In the genomic region with DNA sequence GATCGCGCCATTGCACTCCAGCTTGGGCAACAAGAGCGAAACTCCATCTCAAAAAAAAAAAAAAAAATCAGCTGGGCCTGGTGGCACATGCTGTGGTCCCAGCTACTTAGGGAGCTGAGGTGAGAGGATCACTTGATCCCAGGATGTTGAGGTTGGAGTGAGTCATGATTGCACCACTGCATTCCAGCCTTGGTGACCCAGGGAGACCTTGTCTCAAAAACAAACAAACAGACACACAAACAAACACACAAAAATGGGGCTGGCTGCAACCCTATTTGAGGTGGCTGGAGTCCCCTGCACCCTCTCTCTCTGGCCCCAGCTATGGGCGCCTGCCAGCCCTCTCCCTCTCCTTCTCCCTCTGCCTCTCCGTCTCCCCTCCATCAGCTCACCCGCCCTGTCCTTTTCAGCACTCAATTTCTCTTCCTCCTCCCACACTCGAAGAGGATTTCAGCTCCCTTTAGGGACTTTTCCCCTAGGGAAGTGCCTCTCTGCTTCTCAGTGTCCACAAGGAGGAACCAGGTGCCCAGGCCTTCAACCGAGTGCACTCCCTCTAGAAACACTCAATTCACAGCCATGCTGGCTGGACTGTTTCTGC, we compare ENCODE assay signal across 1 cellular context.
TF ChIP-seq lines count a peak whose summit lies in the region.

No MANE protein-coding gene starts in this region.

TF ChIP-seq in HepG2, 621 proteins besides CTCF, POLR2A, EP300 and RAD21 (continued from another document and continues in another):
- TF ChIP-seq, protein P1, sequence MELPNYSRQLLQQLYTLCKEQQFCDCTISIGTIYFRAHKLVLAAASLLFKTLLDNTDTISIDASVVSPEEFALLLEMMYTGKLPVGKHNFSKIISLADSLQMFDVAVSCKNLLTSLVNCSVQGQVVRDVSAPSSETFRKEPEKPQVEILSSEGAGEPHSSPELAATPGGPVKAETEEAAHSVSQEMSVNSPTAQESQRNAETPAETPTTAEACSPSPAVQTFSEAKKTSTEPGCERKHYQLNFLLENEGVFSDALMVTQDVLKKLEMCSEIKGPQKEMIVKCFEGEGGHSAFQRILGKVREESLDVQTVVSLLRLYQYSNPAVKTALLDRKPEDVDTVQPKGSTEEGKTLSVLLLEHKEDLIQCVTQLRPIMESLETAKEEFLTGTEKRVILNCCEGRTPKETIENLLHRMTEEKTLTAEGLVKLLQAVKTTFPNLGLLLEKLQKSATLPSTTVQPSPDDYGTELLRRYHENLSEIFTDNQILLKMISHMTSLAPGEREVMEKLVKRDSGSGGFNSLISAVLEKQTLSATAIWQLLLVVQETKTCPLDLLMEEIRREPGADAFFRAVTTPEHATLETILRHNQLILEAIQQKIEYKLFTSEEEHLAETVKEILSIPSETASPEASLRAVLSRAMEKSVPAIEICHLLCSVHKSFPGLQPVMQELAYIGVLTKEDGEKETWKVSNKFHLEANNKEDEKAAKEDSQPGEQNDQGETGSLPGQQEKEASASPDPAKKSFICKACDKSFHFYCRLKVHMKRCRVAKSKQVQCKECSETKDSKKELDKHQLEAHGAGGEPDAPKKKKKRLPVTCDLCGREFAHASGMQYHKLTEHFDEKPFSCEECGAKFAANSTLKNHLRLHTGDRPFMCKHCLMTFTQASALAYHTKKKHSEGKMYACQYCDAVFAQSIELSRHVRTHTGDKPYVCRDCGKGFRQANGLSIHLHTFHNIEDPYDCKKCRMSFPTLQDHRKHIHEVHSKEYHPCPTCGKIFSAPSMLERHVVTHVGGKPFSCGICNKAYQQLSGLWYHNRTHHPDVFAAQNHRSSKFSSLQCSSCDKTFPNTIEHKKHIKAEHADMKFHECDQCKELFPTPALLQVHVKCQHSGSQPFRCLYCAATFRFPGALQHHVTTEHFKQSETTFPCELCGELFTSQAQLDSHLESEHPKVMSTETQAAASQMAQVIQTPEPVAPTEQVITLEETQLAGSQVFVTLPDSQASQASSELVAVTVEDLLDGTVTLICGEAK (IDR thresholded peaks at IDR 0.05), result no peak
- TF ChIP-seq, protein P1 (CRISPR knock-in tag; IDR thresholded peaks at IDR 0.05), result no peak
- no peak for TF ChIP-seq NFIB (CRISPR knock-in tag; IDR thresholded peaks at IDR 0.05; ENCODE audit: borderline replicate concordance)
- TF ChIP-seq, protein P2, sequence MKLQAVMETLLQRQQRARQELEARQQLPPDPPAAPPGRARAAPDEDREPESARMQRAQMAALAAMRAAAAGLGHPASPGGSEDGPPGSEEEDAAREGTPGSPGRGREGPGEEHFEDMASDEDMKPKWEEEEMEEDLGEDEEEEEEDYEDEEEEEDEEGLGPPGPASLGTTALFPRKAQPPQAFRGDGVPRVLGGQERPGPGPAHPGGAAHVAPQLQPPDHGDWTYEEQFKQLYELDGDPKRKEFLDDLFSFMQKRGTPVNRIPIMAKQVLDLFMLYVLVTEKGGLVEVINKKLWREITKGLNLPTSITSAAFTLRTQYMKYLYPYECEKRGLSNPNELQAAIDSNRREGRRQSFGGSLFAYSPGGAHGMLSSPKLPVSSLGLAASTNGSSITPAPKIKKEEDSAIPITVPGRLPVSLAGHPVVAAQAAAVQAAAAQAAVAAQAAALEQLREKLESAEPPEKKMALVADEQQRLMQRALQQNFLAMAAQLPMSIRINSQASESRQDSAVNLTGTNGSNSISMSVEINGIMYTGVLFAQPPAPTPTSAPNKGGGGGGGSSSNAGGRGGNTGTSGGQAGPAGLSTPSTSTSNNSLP (IDR thresholded peaks at IDR 0.05; ENCODE audit: low read depth, low read length), result 0 out of 2 replicates have a peak, but pooled peaks have one; percentile 20
- no peak for TF ChIP-seq NFE2L2 (IDR thresholded peaks at IDR 0.05; ENCODE audit: low read length)
- no peak for TF ChIP-seq DNMT3B (CRISPR knock-in tag; conservative IDR thresholded peaks at IDR 0.05)
- TF ChIP-seq ZNF775 (CRISPR knock-in tag; IDR thresholded peaks at IDR 0.05; ENCODE audit: borderline replicate concordance), result no peak
- TF ChIP-seq NR2F2 (IDR thresholded peaks at IDR 0.05; ENCODE audit: borderline replicate concordance, low read depth), result peak; percentile 65; the same call in 1 of the 2 replicates
- TF ChIP-seq ZSCAN22 (CRISPR knock-in tag; IDR thresholded peaks at IDR 0.05), result no peak
- TF ChIP-seq, protein P3, sequence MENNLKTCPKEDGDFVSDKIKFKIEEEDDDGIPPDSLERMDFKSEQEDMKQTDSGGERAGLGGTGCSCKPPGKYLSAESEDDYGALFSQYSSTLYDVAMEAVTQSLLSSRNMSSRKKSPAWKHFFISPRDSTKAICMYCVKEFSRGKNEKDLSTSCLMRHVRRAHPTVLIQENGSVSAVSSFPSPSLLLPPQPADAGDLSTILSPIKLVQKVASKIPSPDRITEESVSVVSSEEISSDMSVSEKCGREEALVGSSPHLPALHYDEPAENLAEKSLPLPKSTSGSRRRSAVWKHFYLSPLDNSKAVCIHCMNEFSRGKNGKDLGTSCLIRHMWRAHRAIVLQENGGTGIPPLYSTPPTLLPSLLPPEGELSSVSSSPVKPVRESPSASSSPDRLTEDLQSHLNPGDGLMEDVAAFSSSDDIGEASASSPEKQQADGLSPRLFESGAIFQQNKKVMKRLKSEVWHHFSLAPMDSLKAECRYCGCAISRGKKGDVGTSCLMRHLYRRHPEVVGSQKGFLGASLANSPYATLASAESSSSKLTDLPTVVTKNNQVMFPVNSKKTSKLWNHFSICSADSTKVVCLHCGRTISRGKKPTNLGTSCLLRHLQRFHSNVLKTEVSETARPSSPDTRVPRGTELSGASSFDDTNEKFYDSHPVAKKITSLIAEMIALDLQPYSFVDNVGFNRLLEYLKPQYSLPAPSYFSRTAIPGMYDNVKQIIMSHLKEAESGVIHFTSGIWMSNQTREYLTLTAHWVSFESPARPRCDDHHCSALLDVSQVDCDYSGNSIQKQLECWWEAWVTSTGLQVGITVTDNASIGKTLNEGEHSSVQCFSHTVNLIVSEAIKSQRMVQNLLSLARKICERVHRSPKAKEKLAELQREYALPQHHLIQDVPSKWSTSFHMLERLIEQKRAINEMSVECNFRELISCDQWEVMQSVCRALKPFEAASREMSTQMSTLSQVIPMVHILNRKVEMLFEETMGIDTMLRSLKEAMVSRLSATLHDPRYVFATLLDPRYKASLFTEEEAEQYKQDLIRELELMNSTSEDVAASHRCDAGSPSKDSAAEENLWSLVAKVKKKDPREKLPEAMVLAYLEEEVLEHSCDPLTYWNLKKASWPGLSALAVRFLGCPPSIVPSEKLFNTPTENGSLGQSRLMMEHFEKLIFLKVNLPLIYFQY (CRISPR knock-in tag; IDR thresholded peaks at IDR 0.05; ENCODE audit: borderline replicate concordance), result no peak; the same call in 1 of the 2 replicates
- no peak for TF ChIP-seq TAF15 (IDR thresholded peaks at IDR 0.05; ENCODE audit: low read depth, low read length, poor library complexity, severe bottlenecking)
- TF ChIP-seq JUNB (CRISPR knock-in tag; IDR thresholded peaks at IDR 0.05; ENCODE audit: borderline replicate concordance), result no peak
- TF ChIP-seq, protein P4, sequence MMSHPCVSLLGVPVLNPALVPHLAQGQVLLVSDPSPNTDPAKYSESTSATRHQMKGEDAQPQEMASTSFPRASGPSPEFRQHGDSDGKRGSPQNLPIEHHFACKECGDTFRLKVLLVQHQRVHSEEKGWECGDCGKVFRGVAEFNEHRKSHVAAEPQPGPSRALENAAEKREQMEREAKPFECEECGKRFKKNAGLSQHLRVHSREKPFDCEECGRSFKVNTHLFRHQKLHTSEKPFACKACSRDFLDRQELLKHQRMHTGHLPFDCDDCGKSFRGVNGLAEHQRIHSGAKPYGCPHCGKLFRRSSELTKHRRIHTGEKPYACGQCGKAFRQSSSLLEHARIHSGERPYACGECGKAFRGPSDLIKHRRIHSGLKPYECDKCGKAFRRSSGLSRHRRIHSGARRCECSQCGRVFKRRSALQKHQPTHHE (CRISPR knock-in tag; IDR thresholded peaks at IDR 0.05; ENCODE audit: borderline replicate concordance), result no peak
- TF ChIP-seq, protein P5, sequence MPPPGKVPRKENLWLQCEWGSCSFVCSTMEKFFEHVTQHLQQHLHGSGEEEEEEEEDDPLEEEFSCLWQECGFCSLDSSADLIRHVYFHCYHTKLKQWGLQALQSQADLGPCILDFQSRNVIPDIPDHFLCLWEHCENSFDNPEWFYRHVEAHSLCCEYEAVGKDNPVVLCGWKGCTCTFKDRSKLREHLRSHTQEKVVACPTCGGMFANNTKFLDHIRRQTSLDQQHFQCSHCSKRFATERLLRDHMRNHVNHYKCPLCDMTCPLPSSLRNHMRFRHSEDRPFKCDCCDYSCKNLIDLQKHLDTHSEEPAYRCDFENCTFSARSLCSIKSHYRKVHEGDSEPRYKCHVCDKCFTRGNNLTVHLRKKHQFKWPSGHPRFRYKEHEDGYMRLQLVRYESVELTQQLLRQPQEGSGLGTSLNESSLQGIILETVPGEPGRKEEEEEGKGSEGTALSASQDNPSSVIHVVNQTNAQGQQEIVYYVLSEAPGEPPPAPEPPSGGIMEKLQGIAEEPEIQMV (CRISPR knock-in tag; IDR thresholded peaks at IDR 0.05; ENCODE audit: low read depth), result no peak
- no peak for TF ChIP-seq ATM (IDR thresholded peaks at IDR 0.05; ENCODE audit: borderline replicate concordance)
- TF ChIP-seq, protein P6, sequence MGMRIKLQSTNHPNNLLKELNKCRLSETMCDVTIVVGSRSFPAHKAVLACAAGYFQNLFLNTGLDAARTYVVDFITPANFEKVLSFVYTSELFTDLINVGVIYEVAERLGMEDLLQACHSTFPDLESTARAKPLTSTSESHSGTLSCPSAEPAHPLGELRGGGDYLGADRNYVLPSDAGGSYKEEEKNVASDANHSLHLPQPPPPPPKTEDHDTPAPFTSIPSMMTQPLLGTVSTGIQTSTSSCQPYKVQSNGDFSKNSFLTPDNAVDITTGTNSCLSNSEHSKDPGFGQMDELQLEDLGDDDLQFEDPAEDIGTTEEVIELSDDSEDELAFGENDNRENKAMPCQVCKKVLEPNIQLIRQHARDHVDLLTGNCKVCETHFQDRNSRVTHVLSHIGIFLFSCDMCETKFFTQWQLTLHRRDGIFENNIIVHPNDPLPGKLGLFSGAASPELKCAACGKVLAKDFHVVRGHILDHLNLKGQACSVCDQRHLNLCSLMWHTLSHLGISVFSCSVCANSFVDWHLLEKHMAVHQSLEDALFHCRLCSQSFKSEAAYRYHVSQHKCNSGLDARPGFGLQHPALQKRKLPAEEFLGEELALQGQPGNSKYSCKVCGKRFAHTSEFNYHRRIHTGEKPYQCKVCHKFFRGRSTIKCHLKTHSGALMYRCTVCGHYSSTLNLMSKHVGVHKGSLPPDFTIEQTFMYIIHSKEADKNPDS (CRISPR knock-in tag; IDR thresholded peaks at IDR 0.05), result no peak
- TF ChIP-seq, protein P7, sequence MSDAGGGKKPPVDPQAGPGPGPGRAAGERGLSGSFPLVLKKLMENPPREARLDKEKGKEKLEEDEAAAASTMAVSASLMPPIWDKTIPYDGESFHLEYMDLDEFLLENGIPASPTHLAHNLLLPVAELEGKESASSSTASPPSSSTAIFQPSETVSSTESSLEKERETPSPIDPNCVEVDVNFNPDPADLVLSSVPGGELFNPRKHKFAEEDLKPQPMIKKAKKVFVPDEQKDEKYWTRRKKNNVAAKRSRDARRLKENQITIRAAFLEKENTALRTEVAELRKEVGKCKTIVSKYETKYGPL (CRISPR knock-in tag; IDR thresholded peaks at IDR 0.05), result no peak
- TF ChIP-seq, protein P8, sequence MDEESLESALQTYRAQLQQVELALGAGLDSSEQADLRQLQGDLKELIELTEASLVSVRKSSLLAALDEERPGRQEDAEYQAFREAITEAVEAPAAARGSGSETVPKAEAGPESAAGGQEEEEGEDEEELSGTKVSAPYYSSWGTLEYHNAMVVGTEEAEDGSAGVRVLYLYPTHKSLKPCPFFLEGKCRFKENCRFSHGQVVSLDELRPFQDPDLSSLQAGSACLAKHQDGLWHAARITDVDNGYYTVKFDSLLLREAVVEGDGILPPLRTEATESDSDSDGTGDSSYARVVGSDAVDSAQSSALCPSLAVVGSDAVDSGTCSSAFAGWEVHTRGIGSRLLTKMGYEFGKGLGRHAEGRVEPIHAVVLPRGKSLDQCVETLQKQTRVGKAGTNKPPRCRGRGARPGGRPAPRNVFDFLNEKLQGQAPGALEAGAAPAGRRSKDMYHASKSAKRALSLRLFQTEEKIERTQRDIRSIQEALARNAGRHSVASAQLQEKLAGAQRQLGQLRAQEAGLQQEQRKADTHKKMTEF (CRISPR knock-in tag; IDR thresholded peaks at IDR 0.05), result peak; percentile 76
- TF ChIP-seq FIP1L1 (IDR thresholded peaks at IDR 0.05; ENCODE audit: borderline replicate concordance, insufficient read depth, low read depth, low read length), result no peak
- no peak for TF ChIP-seq HNF4A (CRISPR knock-in tag; IDR thresholded peaks at IDR 0.05)
- no peak for TF ChIP-seq MEIS1 (CRISPR knock-in tag; IDR thresholded peaks at IDR 0.05; ENCODE audit: borderline replicate concordance)
- no peak for TF ChIP-seq ZNF737 (CRISPR knock-in tag; IDR thresholded peaks at IDR 0.05; ENCODE audit: borderline replicate concordance)
- TF ChIP-seq STAG1 (CRISPR knock-in tag; IDR thresholded peaks at IDR 0.05), result peak; percentile 23; the same call in 1 of the 2 replicates
- peak; percentile 48; the same call in 1 of the 2 replicates for TF ChIP-seq SPEN (CRISPR knock-in tag; IDR thresholded peaks at IDR 0.05; ENCODE audit: low read depth)
- TF ChIP-seq ZNF816 (CRISPR knock-in tag; IDR thresholded peaks at IDR 0.05; ENCODE audit: borderline replicate concordance), result no peak
- TF ChIP-seq BHLHE40 (IDR thresholded peaks at IDR 0.05; ENCODE audit: low read length), result peak; percentile 76
